In genomic region chr1:153796786-153797659, GRCh38 we compare ENCODE assay signal across 7 cellular contexts. TPM values are rescaled to one million over a fixed set of nuclear protein-coding genes. Genes with fewer than 3 reads are reported as not detected.
DNase-seq lines count a peak whose midpoint lies in the region; ATAC-seq and TF ChIP-seq lines count a peak whose summit lies in the region.

No MANE protein-coding gene starts in this region.

- H3K27me3 ChIP-seq in OCI-LY3 (ENCODE audit: low read depth, low read length) = peaks cover 4% of the 10 kb centered on the region; the same call in 1 of the 2 replicates

- TF ChIP-seq CTCF in GM12873 (IDR thresholded peaks at IDR 0.05; ENCODE audit: insufficient read depth, low read depth, low read length, missing control alignments) = peak; percentile 92
- peak; percentile 84 for TF ChIP-seq CTCF in OCI-LY3 (IDR thresholded peaks at IDR 0.05; ENCODE audit: low read depth, low read length)
- peak; percentile 83 for TF ChIP-seq CTCF in epithelial cell of esophagus (IDR thresholded peaks at IDR 0.05; ENCODE audit: insufficient read depth, low read depth, low read length, missing control alignments)
- TF ChIP-seq CTCF in natural killer cell (IDR thresholded peaks at IDR 0.05) = peak; percentile 82

- no peaks in the 10 kb centered on the region for H3K9me3 Mint-ChIP-seq in natural killer cell

- no peaks in the 10 kb centered on the region for H3K9me3 ChIP-seq in OCI-LY3 (ENCODE audit: insufficient read depth, low read length)

- peak overlapping the region in 1 of 2 donors; percentile 79 for H3K27ac Mint-ChIP-seq in natural killer cell

- no peaks in the 10 kb centered on the region for H3K79me2 ChIP-seq in OCI-LY3 (ENCODE audit: low read length)

- H3K27ac ChIP-seq in OCI-LY3 (ENCODE audit: low read length) = no peak overlapping the region

- ATAC-seq in natural killer cell = peak; percentile 80 to 95 (median 82)

- no peak overlapping the region for H3K9ac ChIP-seq in OCI-LY3 (ENCODE audit: low read length)

- H2AFZ ChIP-seq in OCI-LY3 (ENCODE audit: low read depth, low read length) = no peak overlapping the region

- 0 out of 2 replicates have a peak overlapping the region, but pooled peaks have one; percentile 36 for H3K4me3 ChIP-seq in OCI-LY3 (ENCODE audit: low read length)
- H3K4me3 ChIP-seq in epithelial cell of esophagus (ENCODE audit: low read length) = no peak overlapping the region

- DNase-seq in HPDE6-E6E7 (ENCODE audit: extremely low spot score) = peak; percentile 79
- DNase-seq in activated CD8-positive, alpha-beta memory T cell treated with anti-CD3 and anti-CD28 coated beads, Interleukin-2, amount 50 U/mL, for 48 hours = peak; percentile 90
- DNase-seq in epithelial cell of esophagus (ENCODE audit: low read depth) = peak; percentile 84
- DNase-seq in natural killer cell = peak; percentile 76
- DNase-seq in stimulated activated naive CD4-positive, alpha-beta T cell treated with Interleukin-2 at 50 U/mL for 16 hours (lab: John Stamatoyannopoulos, UW) = peak; percentile 75

- intact Hi-C loops in natural killer cell (cut with micrococcal nuclease) = loop anchor here (1.0 kb wide), 2 partner anchors 149 to 189 kb away; partner anchors contain the start of genes DENND4B and RAB13

- no peaks in the 10 kb centered on the region for H3K36me3 ChIP-seq in OCI-LY3 (replicated peaks; ENCODE audit: low read depth, low read length)

- no peaks in the 10 kb centered on the region for H3K36me3 Mint-ChIP-seq in natural killer cell

- peak overlapping the region; percentile 35 for H3K4me2 ChIP-seq in OCI-LY3 (ENCODE audit: low read length)

- H4K20me1 ChIP-seq in OCI-LY3 (ENCODE audit: insufficient read depth, low read length) = no peaks in the 10 kb centered on the region

- peak overlapping the region; percentile 56 for H3K4me3 Mint-ChIP-seq in natural killer cell

- peaks cover 8% of the 10 kb centered on the region for H3K4me1 ChIP-seq in OCI-LY3 (ENCODE audit: low read length)

- H3K27me3 Mint-ChIP-seq in natural killer cell (ENCODE audit: low read depth in 2 of 2) = no peaks in the 10 kb centered on the region

- peaks cover 30 to 49% of the 10 kb centered on the region in 2 donors for H3K4me1 Mint-ChIP-seq in natural killer cell

RNA-seq across cellular contexts. Expression of gene SLC27A3, which starts 21.8 kb away (rescaled TPM):
- 100 to 1,000 TPM in 1 of 3 donors, 10 to 100 TPM in 2; 65.3 to 107 (median 89.8) TPM for total RNA-seq in natural killer cell
